Comparison of ENCODE assay signal across 21 cellular contexts in the genomic region with DNA sequence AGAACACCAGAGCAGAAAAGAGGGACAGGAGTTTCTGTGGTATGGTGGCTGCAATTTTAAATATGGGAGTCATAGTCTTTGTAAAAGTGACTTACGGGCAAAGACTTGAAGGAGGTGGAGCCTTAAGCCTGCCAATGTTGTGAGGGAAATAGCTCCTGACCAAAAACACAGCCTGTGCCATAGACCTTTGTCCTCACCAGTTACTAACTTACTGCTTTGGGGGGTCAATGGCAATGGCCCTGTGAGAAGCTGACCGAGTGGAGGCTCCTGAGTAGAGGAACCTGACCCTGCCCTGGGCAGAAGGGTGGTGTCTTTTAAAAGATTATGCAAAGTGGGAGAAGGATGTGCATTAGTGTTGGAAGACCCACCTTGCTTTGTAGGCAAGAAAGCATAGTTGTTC. TPM values are rescaled to one million over a fixed set of nuclear protein-coding genes. Genes with fewer than 3 reads are reported as not detected.
DNase-seq lines count a peak whose midpoint lies in the region; ATAC-seq and TF ChIP-seq lines count a peak whose summit lies in the region.
"Had no signal": no experiment of that assay in that cellular context is flagged by ENCODE, and none has a peak within 500 bp of the region (broad histone marks: within the 10 kb centered on the region; RNA-seq: fewer than 3 reads in every experiment).

No MANE protein-coding gene starts in this region.

- CTCF ChIA-PET in activated CD8-positive, alpha-beta T cell treated with anti-CD3 and anti-CD28 coated beads, Interleukin-2, amount 10 ng/mL, durations not matched to agents 7 days and 5 days (lab: Charles Lee): interaction anchor here (0.8 to 1.8 kb wide), 6 partner anchors 9 to 86 kb away, joined by 3 to 6 read pairs (median 5); no protein-coding TSS in a partner anchor

- peak; percentile 31 for TF ChIP-seq POLR2A in right lobe of liver (IDR thresholded peaks at IDR 0.05)

- H3K4me3 ChIP-seq in DND-41 (ENCODE audit: low read depth in 1 of 2, low read length in 2 of 2) (no peak overlapping the region), Loucy (ENCODE audit: low read length, poor library complexity, severe bottlenecking) (peak overlapping the region; percentile 39), adipocyte (ENCODE audit: low read length) (peak overlapping the region; percentile 1), right lobe of liver (peak overlapping the region in 2 of 3 donors; percentile 33 to 72)
- H3K4me3 ChIP-seq: adrenal gland, breast epithelium, colonic mucosa, right atrium auricular region, testis, vagina had no signal

- H3K4me2 ChIP-seq in DND-41 (ENCODE audit: insufficient read depth, low read length): peak overlapping the region; percentile 43; the same call in 1 of the 2 replicates
- H3K4me2 ChIP-seq in Loucy (ENCODE audit: low read depth, low read length, poor library complexity, severe bottlenecking): peak overlapping the region; percentile 67

- TF ChIP-seq CTCF in DND-41 (IDR thresholded peaks at IDR 0.05; ENCODE audit: borderline replicate concordance, extremely low read depth, low read length, poor library complexity, severe bottlenecking) (no peak), Loucy (conservative IDR thresholded peaks at IDR 0.05; ENCODE audit: low read length) (no peak), right lobe of liver (IDR thresholded peaks at IDR 0.05) (no peak)

- H3K27ac ChIP-seq in DND-41 (ENCODE audit: low read length) (no peak overlapping the region), right lobe of liver (peak overlapping the region in 2 of 3 donors; percentile 91 to 93)
- H3K27ac ChIP-seq: adrenal gland, breast epithelium, colonic mucosa, right atrium auricular region, testis, vagina had no signal

- intact Hi-C loops in right lobe of liver (cut with DNase I): no loop called here

- peaks cover 32% of the 10 kb centered on the region; the same call in 1 of the 2 replicates for H4K20me1 ChIP-seq in DND-41 (ENCODE audit: insufficient read depth, low read length)
- peaks cover 25% of the 10 kb centered on the region for H4K20me1 ChIP-seq in Loucy (ENCODE audit: insufficient read depth, low read length, poor library complexity, severe bottlenecking)

- no peaks in the 10 kb centered on the region for H3K27me3 Mint-ChIP-seq in activated CD8-positive, alpha-beta T cell treated with anti-CD3 and anti-CD28 coated beads, Interleukin-2, amount 10 ng/mL, durations not matched to agents 7 days and 5 days (ENCODE audit: low read depth)
- H3K27me3 Mint-ChIP-seq: activated CD4-positive, alpha-beta T cell treated with anti-CD3 and anti-CD28 coated beads, Interleukin-2, amount 10 ng/mL, durations not matched to agents 7 days and 5 days; memory B cell had no signal

- WGBS in right lobe of liver (ENCODE audit: insufficient coverage, low coverage, low lambda C conversion rate, missing lambda C conversion rate): 28% methylated on average over 2 of the region's 2 CpGs

- H3K9me3 ChIP-seq in DND-41 (ENCODE audit: insufficient read depth, low read length, severe bottlenecking) (no peaks in the 10 kb centered on the region), Loucy (ENCODE audit: insufficient read depth, low read depth, low read length) (no peaks in the 10 kb centered on the region), adipocyte (ENCODE audit: control insufficient read depth, low read length) (no peaks in the 10 kb centered on the region), right lobe of liver (no peaks in the 10 kb centered on the region)
- H3K9me3 ChIP-seq: adrenal gland, breast epithelium, colonic mucosa, right atrium auricular region, testis, vagina had no signal

- H3K9ac ChIP-seq in DND-41 (ENCODE audit: low read depth, low read length): no peak overlapping the region
- peak overlapping the region; percentile 33 for H3K9ac ChIP-seq in Loucy (ENCODE audit: low read depth, low read length, poor library complexity, severe bottlenecking)
- no peak overlapping the region for H3K9ac ChIP-seq in adipocyte (ENCODE audit: low read length)

- H3K36me3 ChIP-seq in DND-41 (ENCODE audit: insufficient read depth, low read length) (peaks cover 45% of the 10 kb centered on the region), Loucy (ENCODE audit: insufficient read depth, low read length) (no peaks in the 10 kb centered on the region), adipocyte (ENCODE audit: control insufficient read depth, insufficient read depth, low read length, severe bottlenecking) (peaks cover 20% of the 10 kb centered on the region), right lobe of liver (peaks cover 0 to 12% (median 3%) of the 10 kb centered on the region in 4 donors)
- H3K36me3 ChIP-seq: adrenal gland, breast epithelium, colonic mucosa, vagina had no signal

- POLR2A ChIA-PET in activated CD8-positive, alpha-beta T cell treated with anti-CD3 and anti-CD28 coated beads, Interleukin-2, amount 10 ng/mL, durations not matched to agents 7 days and 5 days (lab: Charles Lee): no interaction called here

- peaks cover 58% of the 10 kb centered on the region for H3K36me3 Mint-ChIP-seq in activated CD8-positive, alpha-beta T cell treated with anti-CD3 and anti-CD28 coated beads, Interleukin-2, amount 10 ng/mL, durations not matched to agents 7 days and 5 days (ENCODE audit: low read depth)

- H3K79me2 ChIP-seq in DND-41 (ENCODE audit: insufficient read depth, low read length) (peaks cover 92% of the 10 kb centered on the region), Loucy (ENCODE audit: insufficient read depth, low read length) (peaks cover 89% of the 10 kb centered on the region)

- no peaks in the 10 kb centered on the region for H3F3A ChIP-seq in Loucy (ENCODE audit: low read depth)

- ATAC-seq in DND-41 (ENCODE audit: insufficient read depth, low read depth) (no peak), right lobe of liver (peak; percentile 35 to 57 (median 52)), HG03025 (IDR thresholded peaks at IDR 0.05; ENCODE audit: low FRiP score, unreplicated experiment) (no peak), HG02759 (IDR thresholded peaks at IDR 0.05; ENCODE audit: unreplicated experiment) (no peak)
- no peak for ATAC-seq in activated CD8-positive, alpha-beta T cell treated with anti-CD3 and anti-CD28 coated beads, Interleukin-2, amount 10 ng/mL, durations not matched to agents 7 days and 5 days
- ATAC-seq: naive thymus-derived CD4-positive, alpha-beta T cell had no signal

- H2AFZ ChIP-seq in DND-41 (ENCODE audit: low read depth, low read length): no peak overlapping the region
- no peak overlapping the region for H2AFZ ChIP-seq in Loucy (ENCODE audit: low read length)

- DNase-seq in DND-41 (no peak), adipocyte (ENCODE audit: low read depth) (no peak), right lobe of liver (peak in 2 of 3 donors; percentile 76 to 85), SK-N-DZ (ENCODE audit: low spot score) (no peak)
- DNase-seq in activated CD8-positive, alpha-beta T cell treated with anti-CD3 and anti-CD28 coated beads, Interleukin-2, amount 10 ng/mL, durations not matched to agents 7 days and 5 days: no peak
- DNase-seq: activated CD4-positive, alpha-beta T cell treated with anti-CD3 and anti-CD28 coated beads, Interleukin-2, amount 10 ng/mL, durations not matched to agents 7 days and 5 days; adrenal gland; colonic mucosa; DMS 273 treated with DMSO at 0.1 percent for 48 hours; GF-D8; naive thymus-derived CD4-positive, alpha-beta T cell; NCI-H1105 treated with DMSO at 0.1 percent for 48 hours; NCI-H524; testis had no signal

- no peak overlapping the region for H3K4me3 Mint-ChIP-seq in activated CD8-positive, alpha-beta T cell treated with anti-CD3 and anti-CD28 coated beads, Interleukin-2, amount 10 ng/mL, durations not matched to agents 7 days and 5 days

- peaks cover 64% of the 10 kb centered on the region for H3K4me1 ChIP-seq in DND-41 (ENCODE audit: insufficient read depth, low read length)
- H3K4me1 ChIP-seq in Loucy (ENCODE audit: insufficient read depth, low read length, poor library complexity, severe bottlenecking): peaks cover 54% of the 10 kb centered on the region
- H3K4me1 ChIP-seq in adipocyte (ENCODE audit: control insufficient read depth, insufficient read depth, low read length): peaks cover 49% of the 10 kb centered on the region
- H3K4me1 ChIP-seq in right lobe of liver: peaks cover 0 to 55% (median 7%) of the 10 kb centered on the region in 4 donors

- H3K9me2 ChIP-seq in Loucy (replicated peaks; ENCODE audit: low read depth, low read length): no peaks in the 10 kb centered on the region

- no peak overlapping the region for H3K27ac Mint-ChIP-seq in activated CD8-positive, alpha-beta T cell treated with anti-CD3 and anti-CD28 coated beads, Interleukin-2, amount 10 ng/mL, durations not matched to agents 7 days and 5 days
- H3K27ac Mint-ChIP-seq: memory B cell had no signal

- no peaks in the 10 kb centered on the region for H3K9me3 Mint-ChIP-seq in activated CD8-positive, alpha-beta T cell treated with anti-CD3 and anti-CD28 coated beads, Interleukin-2, amount 10 ng/mL, durations not matched to agents 7 days and 5 days (ENCODE audit: insufficient read depth)
- H3K9me3 Mint-ChIP-seq: activated CD4-positive, alpha-beta T cell treated with anti-CD3 and anti-CD28 coated beads, Interleukin-2, amount 10 ng/mL, durations not matched to agents 7 days and 5 days; memory B cell had no signal

- H3K4me1 Mint-ChIP-seq in activated CD8-positive, alpha-beta T cell treated with anti-CD3 and anti-CD28 coated beads, Interleukin-2, amount 10 ng/mL, durations not matched to agents 7 days and 5 days (ENCODE audit: low read depth): peaks cover 58% of the 10 kb centered on the region

- H3K27me3 ChIP-seq in DND-41 (ENCODE audit: insufficient read depth, low read length, poor library complexity) (no peaks in the 10 kb centered on the region), Loucy (ENCODE audit: insufficient read depth, low read length, poor library complexity, severe bottlenecking) (no peaks in the 10 kb centered on the region), adipocyte (replicated peaks; ENCODE audit: control insufficient read depth, insufficient read depth, low read length) (no peaks in the 10 kb centered on the region), right lobe of liver (no peaks in the 10 kb centered on the region)
- H3K27me3 ChIP-seq: adrenal gland, breast epithelium, colonic mucosa, right atrium auricular region, testis, vagina had no signal

RNA-seq across cellular contexts. Expression of a gene that starts 3.8 kb away (rescaled TPM):
- 100 to 1,000 TPM; 158 to 265 (median 200) TPM for total RNA-seq in right lobe of liver
- 100 to 1,000 TPM; 231 to 238 TPM for total RNA-seq in activated CD8-positive, alpha-beta T cell treated with anti-CD3 and anti-CD28 coated beads, Interleukin-2, amount 10 ng/mL, durations not matched to agents 7 days and 5 days
- polyA plus RNA-seq in SK-N-DZ (2014; cell fraction: cytosol; rRNA removed): 39.6 and 50.8 TPM in 2 replicates
- polyA plus RNA-seq in SK-N-DZ (2014; cell fraction: nucleus; rRNA removed): 74.0 and 110 TPM in 2 replicates

Comparison
In these comparisons a context has a peak if more than half of its experiments do, and no peak if none do; other contexts are left out.
1. ATAC-seq: peak in right lobe of liver (4 of 4); none in DND-41 (single experiment), activated CD8-positive, alpha-beta T cell treated with anti-CD3 and anti-CD28 coated beads, Interleukin-2, amount 10 ng/mL, durations not matched to agents 7 days and 5 days (single experiment), HG03025 (single experiment) and HG02759 (single experiment).
2. DNase-seq: peak in right lobe of liver (2 of 3); none in DND-41 (single experiment), adipocyte (single experiment), activated CD8-positive, alpha-beta T cell treated with anti-CD3 and anti-CD28 coated beads, Interleukin-2, amount 10 ng/mL, durations not matched to agents 7 days and 5 days (single experiment) and SK-N-DZ (single experiment).
3. H3K4me3 ChIP-seq: peak in Loucy (single experiment), adipocyte (single experiment) and right lobe of liver (2 of 3); none in DND-41 (0 of 2).